ENCODE assay signal across 8 cellular contexts in genomic region chr1:11650331-11650991, GRCh38. TPM values are rescaled to one million over a fixed set of nuclear protein-coding genes. Genes with fewer than 3 reads are reported as not detected.
DNase-seq lines count a peak whose midpoint lies in the region; TF ChIP-seq lines count a peak whose summit lies in the region.

No MANE protein-coding gene starts in this region.

- H3K9ac ChIP-seq in neural progenitor cell, result no peak overlapping the region

- no peak overlapping the region for H3K27ac Mint-ChIP-seq in neural progenitor cell

- TF ChIP-seq POLR2A in stomach (IDR thresholded peaks at IDR 0.05), result no peak

- H3K9me3 ChIP-seq in neural progenitor cell (ENCODE audit: low read depth), result no peaks in the 10 kb centered on the region
- H3K9me3 ChIP-seq in stomach, result no peaks in the 10 kb centered on the region

- peaks cover 2% of the 10 kb centered on the region for H3K9me3 Mint-ChIP-seq in neural progenitor cell

- peak; percentile 53 for TF ChIP-seq CTCF in neural progenitor cell (IDR thresholded peaks at IDR 0.05)
- peak in 5 of 7 experiments; percentile 61 to 91 (median 82) for TF ChIP-seq CTCF in stomach (IDR thresholded peaks at IDR 0.05)

- no peaks in the 10 kb centered on the region for H3K79me2 ChIP-seq in neural progenitor cell (ENCODE audit: low read depth)

- DNase-seq in AG08396 (ENCODE audit: low spot score) (peak; percentile 84), H7 (peak; percentile 87), activated T-helper 1 cell treated with Interleukin-2 at 50 U/mL for 16 hours (ENCODE audit: low read depth) (peak; percentile 66), fibroblast of the conjunctiva (ENCODE audit: low read depth) (peak; percentile 49), neural progenitor cell (ENCODE audit: low spot score) (peak; percentile 90), stomach (peak; percentile 89), NCI-H2107 treated with DMSO at 0.1 percent for 48 hours (lab: John Stamatoyannopoulos, UW; ENCODE audit: unreplicated experiment) (no peak)

- H3K4me3 ChIP-seq in H7 (ENCODE audit: insufficient read depth, low read depth, low read length) (peak overlapping the region; percentile 16; the same call in 1 of the 2 replicates), neural progenitor cell (peak overlapping the region; percentile 16), stomach (peak overlapping the region; percentile 2 to 38 (median 13))

- peaks cover 46% of the 10 kb centered on the region for H3F3A ChIP-seq in neural progenitor cell (ENCODE audit: low read depth)

- no peaks in the 10 kb centered on the region for H3K36me3 Mint-ChIP-seq in neural progenitor cell

- H3K27ac ChIP-seq in neural progenitor cell, result no peak overlapping the region
- no peak overlapping the region for H3K27ac ChIP-seq in stomach

- H3K4me3 Mint-ChIP-seq in neural progenitor cell, result peak overlapping the region; percentile 75

- WGBS in stomach, 5 donors, result 6 to 13% (median 9%) methylated on average over 21 to 47 of the region's 47 CpGs

- H3K4me1 ChIP-seq in neural progenitor cell (peaks cover 9% of the 10 kb centered on the region), stomach (peaks cover 46 to 57% (median 50%) of the 10 kb centered on the region in 4 donors)

- peaks cover 51% of the 10 kb centered on the region for H3K27me3 Mint-ChIP-seq in neural progenitor cell (ENCODE audit: insufficient read depth, low read depth)

- H3K4me2 ChIP-seq in neural progenitor cell, result peak overlapping the region; percentile 51

- no peak overlapping the region for H2AFZ ChIP-seq in neural progenitor cell (replicated peaks)

- H4K20me1 ChIP-seq in neural progenitor cell (ENCODE audit: low read depth), result peaks cover 24% of the 10 kb centered on the region

- H3K27me3 ChIP-seq in H7 (ENCODE audit: control insufficient read depth, insufficient read depth, low read length) (peaks cover 51% of the 10 kb centered on the region), neural progenitor cell (peaks cover 78% of the 10 kb centered on the region), stomach (peaks cover 0 to 59% (median 20%) of the 10 kb centered on the region in 3 donors)

- H3K36me3 ChIP-seq in H7 (replicated peaks; ENCODE audit: control insufficient read depth, insufficient read depth, low read length), result no peaks in the 10 kb centered on the region; the same call in 1 of the 2 replicates
- H3K36me3 ChIP-seq in neural progenitor cell, result no peaks in the 10 kb centered on the region
- H3K36me3 ChIP-seq in stomach, result no peaks in the 10 kb centered on the region

- H3K4me1 Mint-ChIP-seq in neural progenitor cell, result peaks cover 11% of the 10 kb centered on the region

- no peak for TF ChIP-seq EP300 in stomach (IDR thresholded peaks at IDR 0.05)

- intact Hi-C loops in stomach (cut with DNase I; ENCODE audit: low total_unique reads), result no loop called here

TF ChIP-seq in PFSK-1, 5 proteins besides CTCF, POLR2A, EP300 and RAD21:
- TF ChIP-seq TAF1 (IDR thresholded peaks at IDR 0.05; ENCODE audit: borderline replicate concordance, insufficient read depth, low read length) (no peak), FOXP2 (optimal IDR thresholded peaks at IDR 0.05; ENCODE audit: borderline replicate concordance, extremely low read depth, extremely low read length, insufficient read depth) (peak; percentile 88), REST (IDR thresholded peaks at IDR 0.05; ENCODE audit: insufficient read depth in 1 of 2, low read depth in 2 of 2, low read length in 2 of 2) (no peak), POLR2AphosphoS5 (IDR thresholded peaks at IDR 0.05; ENCODE audit: low read depth, low read length) (no peak), SIN3A (IDR thresholded peaks at IDR 0.05; ENCODE audit: borderline replicate concordance, insufficient read depth, low read length) (no peak)
TF ChIP-seq in PFSK-1: peak in this region for 1.

RNA-seq across cellular contexts. Expression of gene FBXO2, which starts 3.8 kb away (rescaled TPM):
- 46.0 and 46.7 TPM in 2 replicates for total RNA-seq in H7 (2014; rRNA removed; shearing (Covaris generic))
- 4.2 TPM for polyA plus RNA-seq in PFSK-1 (2012; ENCODE audit: insufficient read length, low read depth)
- 0.56 and 7.3 TPM in 2 replicates for total RNA-seq in neural progenitor cell (ENCODE audit: low replicate concordance)
- total RNA-seq in stomach, result 10 to 100 TPM in 1 of 5 donors, 1 to 10 TPM in 2, not detected in 2; 2.5 to 12.5 (median 5.0) TPM
- 10 to 100 TPM in 2 of 3 donors, 1 to 10 TPM in 1; 5.5 to 16.7 (median 15.4) TPM for polyA plus RNA-seq in stomach

RNA-seq across cellular contexts. Expression of gene FBXO44, which starts 4.2 kb away (rescaled TPM):
- total RNA-seq in H7 (2014; rRNA removed; shearing (Covaris generic)), result 24.5 and 32.4 TPM in 2 replicates
- 34.3 TPM for polyA plus RNA-seq in PFSK-1 (2012; ENCODE audit: insufficient read length, low read depth)
- total RNA-seq in neural progenitor cell (ENCODE audit: low replicate concordance), result 5.3 and 18.2 TPM in 2 replicates
- total RNA-seq in stomach, result 10 to 100 TPM in 2 of 5 donors, 1 to 10 TPM in 3; 3.6 to 54.8 (median 9.0) TPM
- 10 to 100 TPM in 2 of 3 donors, 1 to 10 TPM in 1; 7.6 to 22.7 (median 17.0) TPM for polyA plus RNA-seq in stomach

RNA-seq across cellular contexts. Expression of gene FBXO6, which starts 13.5 kb away (rescaled TPM):
- 1.7 and 3.4 TPM in 2 replicates for total RNA-seq in H7 (2014; rRNA removed; shearing (Covaris generic))
- 0.73 TPM for polyA plus RNA-seq in PFSK-1 (2012; ENCODE audit: insufficient read length, low read depth)
- total RNA-seq in neural progenitor cell (ENCODE audit: low replicate concordance) (1.2 and 1.7 TPM in 2 replicates), stomach (1 to 10 TPM in 4 of 5 donors, not detected in 1; 1.2 to 9.1 (median 7.1) TPM)
- 10 to 100 TPM; 14.1 to 15.7 (median 15.0) TPM for polyA plus RNA-seq in stomach

RNA-seq across cellular contexts. Expression of gene MAD2L2, which starts 30.5 kb away (rescaled TPM):
- 786 and 983 TPM in 2 replicates for total RNA-seq in H7 (2014; rRNA removed; shearing (Covaris generic))
- polyA plus RNA-seq in PFSK-1 (2012; ENCODE audit: insufficient read length, low read depth), result 111 TPM
- 108 and 164 TPM in 2 replicates for total RNA-seq in neural progenitor cell (ENCODE audit: low replicate concordance)
- 10 to 100 TPM in 3 of 5 donors, 1 to 10 TPM in 2; 7.2 to 23.9 (median 14.3) TPM for total RNA-seq in stomach
- 10 to 100 TPM; 45.6 to 54.4 (median 47.3) TPM for polyA plus RNA-seq in stomach

RNA-seq across cellular contexts. Expression of gene DRAXIN, which starts 41.0 kb away (rescaled TPM):
- total RNA-seq in H7 (2014; rRNA removed; shearing (Covaris generic)), result 52.4 and 60.1 TPM in 2 replicates
- 0.16 TPM for polyA plus RNA-seq in PFSK-1 (2012; ENCODE audit: insufficient read length, low read depth)
- total RNA-seq in neural progenitor cell (ENCODE audit: low replicate concordance), result 27.1 and 31.3 TPM in 2 replicates
- under 1 TPM in 1 of 5 donors, not detected in 4; 0.18 TPM for total RNA-seq in stomach
- under 1 TPM in 2 of 3 donors, not detected in 1; 0.03 to 0.06 TPM for polyA plus RNA-seq in stomach
